Comparison of ENCODE assay signal across 11 cellular contexts in the genomic region with DNA sequence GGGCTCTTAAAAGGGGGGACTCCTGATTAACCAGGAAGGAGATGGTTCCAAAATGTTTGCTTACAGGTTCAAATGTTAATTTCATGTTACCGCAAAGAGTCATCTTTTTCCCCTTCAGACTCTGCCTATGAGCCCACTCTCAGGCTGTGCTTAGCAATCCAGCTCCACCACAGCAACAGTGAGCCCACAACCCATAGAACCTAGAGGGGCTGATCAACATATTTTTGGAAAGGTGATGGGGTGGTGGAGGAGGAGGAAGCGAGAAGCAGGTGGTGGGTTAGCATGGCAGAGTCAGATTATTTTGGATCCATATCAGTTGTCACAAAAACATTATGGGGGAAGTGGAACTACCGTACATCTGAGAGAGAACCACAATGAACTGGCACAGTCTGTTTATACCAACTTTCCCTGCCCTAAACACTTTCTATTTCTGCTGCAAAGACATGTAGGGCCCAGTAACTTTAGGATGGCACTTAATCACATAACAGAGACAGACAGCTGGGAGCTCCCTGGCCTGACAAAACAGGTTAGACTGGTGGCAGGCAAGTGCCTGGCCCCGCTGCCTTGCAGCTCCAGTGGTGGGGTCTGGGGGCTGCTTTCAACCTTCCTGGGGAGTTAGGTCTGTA. TPM values are rescaled to one million over a fixed set of nuclear protein-coding genes. Genes with fewer than 3 reads are reported as not detected.
DNase-seq lines count a peak whose midpoint lies in the region; ATAC-seq and TF ChIP-seq lines count a peak whose summit lies in the region.
"Had no signal": no experiment of that assay in that cellular context is flagged by ENCODE, and none has a peak within 500 bp of the region (broad histone marks: within the 10 kb centered on the region; RNA-seq: fewer than 3 reads in every experiment).

No MANE protein-coding gene starts in this region.

- peaks cover 26% of the 10 kb centered on the region for H3K36me3 Mint-ChIP-seq in activated B cell treated with CpG ODN at 0.5 μM for 24 hours (ENCODE audit: low read depth)
- peaks cover 22 to 34% of the 10 kb centered on the region in 2 donors for H3K36me3 Mint-ChIP-seq in stimulated activated naive B cell treated with anti-CD40 and anti-IgM and Interleukin-4, amounts not matched to agents 10 μg/mL and 1 μg/mL and 100 μg/mL, for 72 hours
- H3K36me3 Mint-ChIP-seq: activated naive CD4-positive, alpha-beta T cell treated with anti-CD3 and anti-CD28 coated beads, Interleukin-2, amount 50 U/mL, for 24 hours had no signal

- H3K27me3 Mint-ChIP-seq in activated B cell treated with CpG ODN at 0.5 μM for 24 hours, result no peaks in the 10 kb centered on the region
- peaks cover 0 to 7% of the 10 kb centered on the region in 2 donors for H3K27me3 Mint-ChIP-seq in stimulated activated naive B cell treated with anti-CD40 and anti-IgM and Interleukin-4, amounts not matched to agents 10 μg/mL and 1 μg/mL and 100 μg/mL, for 72 hours
- H3K27me3 Mint-ChIP-seq: activated naive CD4-positive, alpha-beta T cell treated with anti-CD3 and anti-CD28 coated beads, Interleukin-2, amount 50 U/mL, for 24 hours had no signal

- peak; percentile 59 for DNase-seq in NOMO-1 treated with DMSO at 0.1 percent for 48 hours (lab: John Stamatoyannopoulos, UW; ENCODE audit: unreplicated experiment)
- no peak for DNase-seq in NOMO-1 treated with dmso at 0.1 percent for 144 hours (lab: John Stamatoyannopoulos, UW; ENCODE audit: unreplicated experiment)
- DNase-seq in KBM-7, result peak; percentile 48
- peak; percentile 16 for DNase-seq in activated B cell treated with CpG ODN at 0.5 μM for 24 hours
- peak; percentile 33 for DNase-seq in stimulated activated naive B cell treated with anti-CD40 and anti-IgM and Interleukin-4, amounts not matched to agents 10 μg/mL and 1 μg/mL and 100 μg/mL, for 72 hours
- DNase-seq in GF-D8 (lab: John Stamatoyannopoulos, UW), result no peak
- no peak for DNase-seq in stimulated activated CD4-positive, alpha-beta T cell treated with anti-CD3 and anti-CD28 coated beads, Interleukin-2, amount 100 ng/mL, for 48 hours
- DNase-seq in G401 (ENCODE audit: low spot score), result no peak
- DNase-seq: activated CD4-positive, alpha-beta T cell treated with anti-CD3 and anti-CD28 coated beads for 1 hour; retina had no signal

- TF ChIP-seq CTCF in activated B cell treated with CpG ODN at 0.5 μM for 24 hours (IDR thresholded peaks at IDR 0.05), result no peak

- peak overlapping the region; percentile 92 for H3K27ac Mint-ChIP-seq in activated B cell treated with CpG ODN at 0.5 μM for 24 hours
- peak overlapping the region; percentile 92 for H3K27ac Mint-ChIP-seq in stimulated activated naive B cell treated with anti-CD40 and anti-IgM and Interleukin-4, amounts not matched to agents 10 μg/mL and 1 μg/mL and 100 μg/mL, for 72 hours
- H3K27ac Mint-ChIP-seq: activated naive CD4-positive, alpha-beta T cell treated with anti-CD3 and anti-CD28 coated beads, Interleukin-2, amount 50 U/mL, for 24 hours had no signal

- CTCF ChIA-PET in activated B cell treated with CpG ODN at 0.5 μM for 24 hours (lab: Charles Lee), result no interaction called here

- H3K4me3 Mint-ChIP-seq in activated B cell treated with CpG ODN at 0.5 μM for 24 hours, result peak overlapping the region; percentile 74
- H3K4me3 Mint-ChIP-seq in stimulated activated naive B cell treated with anti-CD40 and anti-IgM and Interleukin-4, amounts not matched to agents 10 μg/mL and 1 μg/mL and 100 μg/mL, for 72 hours, result peak overlapping the region; percentile 85 to 86
- H3K4me3 Mint-ChIP-seq: activated naive CD4-positive, alpha-beta T cell treated with anti-CD3 and anti-CD28 coated beads, Interleukin-2, amount 50 U/mL, for 24 hours had no signal

- H3K9me3 Mint-ChIP-seq in activated B cell treated with CpG ODN at 0.5 μM for 24 hours, result no peaks in the 10 kb centered on the region
- H3K9me3 Mint-ChIP-seq in stimulated activated naive B cell treated with anti-CD40 and anti-IgM and Interleukin-4, amounts not matched to agents 10 μg/mL and 1 μg/mL and 100 μg/mL, for 72 hours, result no peaks in the 10 kb centered on the region
- H3K9me3 Mint-ChIP-seq: activated naive CD4-positive, alpha-beta T cell treated with anti-CD3 and anti-CD28 coated beads, Interleukin-2, amount 50 U/mL, for 24 hours had no signal

- H3K4me1 Mint-ChIP-seq in activated B cell treated with CpG ODN at 0.5 μM for 24 hours, result peaks cover 69% of the 10 kb centered on the region
- H3K4me1 Mint-ChIP-seq in stimulated activated naive B cell treated with anti-CD40 and anti-IgM and Interleukin-4, amounts not matched to agents 10 μg/mL and 1 μg/mL and 100 μg/mL, for 72 hours, result peaks cover 19 to 31% of the 10 kb centered on the region in 2 donors

- peak; percentile 33 for ATAC-seq in activated B cell treated with CpG ODN at 0.5 μM for 24 hours (ENCODE audit: low read depth)
- peak; percentile 58 to 60 for ATAC-seq in stimulated activated naive B cell treated with anti-CD40 and anti-IgM and Interleukin-4, amounts not matched to agents 10 μg/mL and 1 μg/mL and 100 μg/mL, for 72 hours (replicated peaks)

- in situ Hi-C loops in KBM-7 (cut with MboI; ENCODE audit: low pct_unique_long_range_greater_than_20kb, low sequenced_read_pairs), result no loop called here
- in situ Hi-C loops in G401 (cut with HindIII; ENCODE audit: low sequenced_read_pairs), result no loop called here

- POLR2A ChIA-PET in activated B cell treated with CpG ODN at 0.5 μM for 24 hours (lab: Charles Lee), result interaction anchor here (0.8 to 1.3 kb wide), 3 partner anchors 62 to 182 kb away, joined by 3 read pairs; a partner anchor contains a TSS

- intact Hi-C loops in activated B cell treated with CpG ODN at 0.5 μM for 24 hours (cut with micrococcal nuclease), result loop anchor here (1.0 to 5.0 kb wide), 5 partner anchors 41 to 768 kb away; a partner anchor contains a TSS

RNA-seq across cellular contexts. Expression of a gene that starts 4.4 kb away (rescaled TPM):
- 44.5 and 55.1 TPM in 2 replicates for total RNA-seq in activated B cell treated with CpG ODN at 0.5 μM for 24 hours
- total RNA-seq in G401 (2014; rRNA removed; shearing (Covaris generic)), result 1.5 and 2.1 TPM in 2 replicates

Comparison
In these comparisons a context has a peak if more than half of its experiments do, and no peak if none do; other contexts are left out.
1. DNase-seq: peak in NOMO-1 treated with DMSO at 0.1 percent for 48 hours (single experiment), KBM-7 (single experiment), activated B cell treated with CpG ODN at 0.5 μM for 24 hours (single experiment) and stimulated activated naive B cell treated with anti-CD40 and anti-IgM and Interleukin-4, amounts not matched to agents 10 μg/mL and 1 μg/mL and 100 μg/mL, for 72 hours (single experiment); none in NOMO-1 treated with dmso at 0.1 percent for 144 hours (single experiment), GF-D8 (single experiment), stimulated activated CD4-positive, alpha-beta T cell treated with anti-CD3 and anti-CD28 coated beads, Interleukin-2, amount 100 ng/mL, for 48 hours (0 of 2) and G401 (single experiment).
2. RNA of a gene that starts 4.4 kb away (total RNA-seq): 44.5 to 55.1 TPM in activated B cell treated with CpG ODN at 0.5 μM for 24 hours; 1.5 to 2.1 TPM in G401; every median in the first group is over 10 times any median in the second.